Comparison of ENCODE assay signal across 8 cellular contexts in genomic region chr5:139147743-139148079, GRCh38. TPM values are rescaled to one million over a fixed set of nuclear protein-coding genes. Genes with fewer than 3 reads are reported as not detected.
A peak's percentile ranks its signal among the peaks of the same experiment; 100 is the strongest.
DNase-seq lines count a peak whose midpoint lies in the region; ATAC-seq and TF ChIP-seq lines count a peak whose summit lies in the region.

No MANE protein-coding gene starts in this region.

- no peaks in the 10 kb centered on the region for H3K9me3 Mint-ChIP-seq in progenitor cell of endocrine pancreas (ENCODE audit: low read depth)

- CTCF ChIA-PET in Panc1 (lab: Charles Lee): no interaction called here

- in situ Hi-C loops in Panc1 (cut with HindIII; ENCODE audit: low pct_unique_long_range_greater_than_20kb, low sequenced_read_pairs): no loop called here

- H3K27me3 ChIP-seq in Panc1 (ENCODE audit: control insufficient read depth, insufficient read depth, low read length) (no peaks in the 10 kb centered on the region), spleen (replicated peaks in 1 of 7) (no peaks in the 10 kb centered on the region)

- intact Hi-C loops in Panc1 (cut with micrococcal nuclease; ENCODE audit: unreplicated experiment) (no loop called here), spleen (cut with DNase I; ENCODE audit: low total_unique reads) (no loop called here)

- H3K4me3 Mint-ChIP-seq in progenitor cell of endocrine pancreas (ENCODE audit: low read depth): no peak overlapping the region

- DNase-seq in DMS53 (lab: John Stamatoyannopoulos, UW) (peak; percentile 73), Panc1 (ENCODE audit: low read depth, low spot score) (no peak), fibroblast of the conjunctiva (ENCODE audit: low read depth) (peak; percentile 16), progenitor cell of endocrine pancreas (ENCODE audit: low spot score, unreplicated experiment) (no peak), spleen (no peak), Kasumi-1 (lab: John Stamatoyannopoulos, UW) (no peak)

- POLR2A ChIA-PET in Panc1 (lab: Charles Lee): interaction anchor here (0.8 kb wide), 1 partner anchor 11 kb away, joined by 3 read pairs; no protein-coding TSS in a partner anchor

- H3K27ac ChIP-seq in Panc1 (ENCODE audit: low read length) (no peak overlapping the region), spleen (peak overlapping the region in 2 of 8 donors; percentile 23 to 40)

- no peaks in the 10 kb centered on the region for H3K9me3 ChIP-seq in Panc1 (ENCODE audit: control insufficient read depth, insufficient read depth, low read depth, low read length)
- no peaks in the 10 kb centered on the region for H3K9me3 ChIP-seq in spleen

- H3K4me1 ChIP-seq in Panc1 (ENCODE audit: control insufficient read depth, insufficient read depth, low read length) (0 out of 2 replicates have a peak, but pooled peaks cover 5% of the 10 kb centered on the region), spleen (peaks cover 0 to 42% (median 20%) of the 10 kb centered on the region in 6 donors)

- 23 to 47% (median 37%) methylated on average over 2 of the region's 2 CpGs for WGBS in spleen, 5 donors

- no TSS peak for BruUV-seq in Panc1 (replicated peaks; lab: Mats Ljungman, UMichigan)

- no peaks in the 10 kb centered on the region for H3K36me3 ChIP-seq in Panc1 (ENCODE audit: control insufficient read depth, insufficient read depth, low read length)
- H3K36me3 ChIP-seq in spleen: no peaks in the 10 kb centered on the region

- no peak for TF ChIP-seq POLR2A in spleen (IDR thresholded peaks at IDR 0.05)

- no peak overlapping the region for H3K4me3 ChIP-seq in Panc1 (ENCODE audit: low read depth in 2 of 2, low read length in 2 of 2)
- H3K4me3 ChIP-seq in spleen: no peak overlapping the region

- ATAC-seq in Panc1 (0 out of 2 replicates have a peak, but pooled peaks have one; percentile 69), HG03469 (IDR thresholded peaks at IDR 0.05; ENCODE audit: unreplicated experiment) (no peak), HG02973 (IDR thresholded peaks at IDR 0.05; ENCODE audit: unreplicated experiment) (no peak)

- H3K27ac Mint-ChIP-seq in progenitor cell of endocrine pancreas: peak overlapping the region; percentile 73

- H3K36me3 Mint-ChIP-seq in progenitor cell of endocrine pancreas (ENCODE audit: insufficient read depth): no peaks in the 10 kb centered on the region

- H3K4me1 Mint-ChIP-seq in progenitor cell of endocrine pancreas (ENCODE audit: low read depth): peaks cover 5% of the 10 kb centered on the region

- TF ChIP-seq CTCF in Panc1 (IDR thresholded peaks at IDR 0.05) (no peak), progenitor cell of endocrine pancreas (IDR thresholded peaks at IDR 0.05; ENCODE audit: unreplicated experiment) (no peak), spleen (IDR thresholded peaks at IDR 0.05 in 8 of 11, conservative IDR thresholded peaks at IDR 0.05 in 3 of 11) (no peak)

- no peaks in the 10 kb centered on the region for H3K27me3 Mint-ChIP-seq in progenitor cell of endocrine pancreas

RNA-seq across cellular contexts. Expression of gene SIL1, which starts 50.5 kb away (rescaled TPM):
- total RNA-seq in Panc1 (2021; ENCODE audit: unreplicated experiment): 35.4 TPM
- polyA plus RNA-seq in Panc1 (2012; ENCODE audit: insufficient read length): 44.4 TPM
- total RNA-seq in progenitor cell of endocrine pancreas: 26.0 and 26.7 TPM in 2 replicates
- 10 to 100 TPM; 24.5 to 42.3 (median 32.0) TPM for total RNA-seq in spleen
- polyA plus RNA-seq in spleen: 10 to 100 TPM; 23.4 to 34.2 (median 33.1) TPM

Comparison
In these comparisons a context has a peak if more than half of its experiments do, and no peak if none do; other contexts are left out.
1. DNase-seq: peak in DMS53 (single experiment) and fibroblast of the conjunctiva (single experiment); none in Panc1 (single experiment), progenitor cell of endocrine pancreas (single experiment), spleen (single experiment) and Kasumi-1 (0 of 2).